Comparison of ENCODE assay signal across 21 cellular contexts in genomic region chr10:28949005-28950004, GRCh38.
DNase-seq lines count a peak whose midpoint lies in the region; ATAC-seq and TF ChIP-seq lines count a peak whose summit lies in the region.
"Had no signal": no experiment of that assay in that cellular context is flagged by ENCODE, and none has a peak within 500 bp of the region (broad histone marks: within the 10 kb centered on the region; RNA-seq: fewer than 3 reads in every experiment).

No MANE protein-coding gene starts in this region.

- H3K4me3 ChIP-seq in breast epithelium, result no peak overlapping the region
- H3K4me3 ChIP-seq: BLaER1, colonic mucosa, lower lobe of right lung, testis had no signal

- intact Hi-C loops in breast epithelium (cut with DNase I; ENCODE audit: low total_unique reads), result no loop called here

- peak overlapping the region; percentile 58 for H3K27ac Mint-ChIP-seq in mesothelial cell of epicardium
- H3K27ac Mint-ChIP-seq: naive thymus-derived CD4-positive, alpha-beta T cell had no signal

- TF ChIP-seq POLR2A in breast epithelium (IDR thresholded peaks at IDR 0.05), result no peak

- peaks cover 0 to 9% of the 10 kb centered on the region in 2 donors for H3K9me3 ChIP-seq in breast epithelium
- H3K9me3 ChIP-seq: colonic mucosa, testis had no signal

- peaks cover 12% of the 10 kb centered on the region for H3K36me3 Mint-ChIP-seq in mesothelial cell of epicardium
- H3K36me3 Mint-ChIP-seq: naive thymus-derived CD4-positive, alpha-beta T cell had no signal

- no peaks in the 10 kb centered on the region for H3K36me3 ChIP-seq in breast epithelium
- H3K36me3 ChIP-seq: BLaER1, colonic mucosa, lower lobe of right lung had no signal

- DNase-seq in OCI-M1 (lab: John Stamatoyannopoulos, UW) (peak; percentile 70), mesothelial cell of epicardium (ENCODE audit: low spot score in 2 of 2, unreplicated experiment in 2 of 2) (no peak), NCI-H2081 treated with DMSO at 0.1 percent for 48 hours (lab: John Stamatoyannopoulos, UW) (no peak), GOT3 (lab: John Stamatoyannopoulos, UW) (no peak), breast epithelium (ENCODE audit: low spot score in 2 of 2) (no peak)
- no peak for DNase-seq in stimulated activated CD8-positive, alpha-beta memory T cell treated with anti-CD3 and anti-CD28 coated beads, Interleukin-4, amount 100 ng/mL, for 48 hours
- DNase-seq: activated CD4-positive, CD25-positive, alpha-beta regulatory T cell treated with anti-CD3 and anti-CD28 coated beads, Interleukin-2, amount 50 U/mL, for 72 hours; activated CD8-positive, alpha-beta memory T cell treated with anti-CD3 and anti-CD28 coated beads, Interleukin-2, amount 50 U/mL, for 48 hours; activated naive CD4-positive, alpha-beta T cell treated with Interleukin-2 at 50 U/mL for 16 hours; colonic mucosa; foreskin melanocyte; lower lobe of right lung; naive thymus-derived CD4-positive, alpha-beta T cell; NCI-H1417 treated with DMSO at 0.1 percent for 48 hours; NK-92 treated with Interleukin-12 subunit alpha and Interleukin-12 subunit beta, amount 100 ng/mL, for 24 hours; stimulated activated CD4-positive, alpha-beta T cell treated with anti-CD3 and anti-CD28 coated beads, Interleukin-4, amount 100 ng/mL, for 24 hours; testis had no signal

- no peaks in the 10 kb centered on the region for H3K4me1 ChIP-seq in breast epithelium
- H3K4me1 ChIP-seq: colonic mucosa, lower lobe of right lung, parathyroid adenoma, testis had no signal

- no peak overlapping the region for H3K4me3 Mint-ChIP-seq in mesothelial cell of epicardium
- H3K4me3 Mint-ChIP-seq: naive thymus-derived CD4-positive, alpha-beta T cell had no signal

- TF ChIP-seq CTCF in mesothelial cell of epicardium (IDR thresholded peaks at IDR 0.05; ENCODE audit: unreplicated experiment) (no peak), breast epithelium (IDR thresholded peaks at IDR 0.05) (no peak)

- H3K27ac ChIP-seq in breast epithelium, result no peak overlapping the region
- H3K27ac ChIP-seq: BLaER1, colonic mucosa, lower lobe of right lung, parathyroid adenoma, testis had no signal

- H3K4me1 Mint-ChIP-seq in mesothelial cell of epicardium, result peaks cover 31% of the 10 kb centered on the region
- H3K4me1 Mint-ChIP-seq: naive thymus-derived CD4-positive, alpha-beta T cell had no signal

- H3K9me3 Mint-ChIP-seq in mesothelial cell of epicardium, result peaks cover 14% of the 10 kb centered on the region

- H3K27me3 ChIP-seq in breast epithelium, result no peaks in the 10 kb centered on the region
- H3K27me3 ChIP-seq: BLaER1, colonic mucosa, testis had no signal

- no peaks in the 10 kb centered on the region for H3K27me3 Mint-ChIP-seq in mesothelial cell of epicardium (ENCODE audit: low read depth)

- ATAC-seq in GM18517 (IDR thresholded peaks at IDR 0.05; ENCODE audit: unreplicated experiment), result peak; percentile 63
- peak; percentile 48 for ATAC-seq in GM21825 (IDR thresholded peaks at IDR 0.05; ENCODE audit: unreplicated experiment)
- ATAC-seq: lower lobe of right lung; naive thymus-derived CD4-positive, alpha-beta T cell had no signal
